In genomic region chr6:42451595-42452170, GRCh38 we compare ENCODE assay signal across 8 cellular contexts. TPM values are rescaled to one million over a fixed set of nuclear protein-coding genes. Genes with fewer than 3 reads are reported as not detected.
DNase-seq lines count a peak whose midpoint lies in the region; ATAC-seq and TF ChIP-seq lines count a peak whose summit lies in the region.

A gene with protein sequence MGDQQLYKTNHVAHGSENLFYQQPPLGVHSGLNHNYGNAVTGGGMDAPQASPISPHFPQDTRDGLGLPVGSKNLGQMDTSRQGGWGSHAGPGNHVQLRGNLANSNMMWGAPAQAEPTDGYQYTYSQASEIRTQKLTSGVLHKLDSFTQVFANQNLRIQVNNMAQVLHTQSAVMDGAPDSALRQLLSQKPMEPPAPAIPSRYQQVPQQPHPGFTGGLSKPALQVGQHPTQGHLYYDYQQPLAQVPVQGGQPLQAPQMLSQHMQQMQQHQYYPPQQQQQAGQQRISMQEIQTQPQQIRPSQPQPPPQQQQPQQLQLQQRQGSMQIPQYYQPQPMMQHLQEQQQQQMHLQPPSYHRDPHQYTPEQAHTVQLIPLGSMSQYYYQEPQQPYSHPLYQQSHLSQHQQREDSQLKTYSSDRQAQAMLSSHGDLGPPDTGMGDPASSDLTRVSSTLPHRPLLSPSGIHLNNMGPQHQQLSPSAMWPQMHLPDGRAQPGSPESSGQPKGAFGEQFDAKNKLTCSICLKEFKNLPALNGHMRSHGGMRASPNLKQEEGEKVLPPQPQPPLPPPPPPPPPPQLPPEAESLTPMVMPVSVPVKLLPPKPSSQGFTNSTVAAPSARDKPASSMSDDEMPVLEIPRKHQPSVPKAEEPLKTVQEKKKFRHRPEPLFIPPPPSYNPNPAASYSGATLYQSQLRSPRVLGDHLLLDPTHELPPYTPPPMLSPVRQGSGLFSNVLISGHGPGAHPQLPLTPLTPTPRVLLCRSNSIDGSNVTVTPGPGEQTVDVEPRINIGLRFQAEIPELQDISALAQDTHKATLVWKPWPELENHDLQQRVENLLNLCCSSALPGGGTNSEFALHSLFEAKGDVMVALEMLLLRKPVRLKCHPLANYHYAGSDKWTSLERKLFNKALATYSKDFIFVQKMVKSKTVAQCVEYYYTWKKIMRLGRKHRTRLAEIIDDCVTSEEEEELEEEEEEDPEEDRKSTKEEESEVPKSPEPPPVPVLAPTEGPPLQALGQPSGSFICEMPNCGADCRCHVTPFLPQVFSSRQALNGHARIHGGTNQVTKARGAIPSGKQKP (N-terminal part only) (minus strand): TSS chr6:42451926. CDS start chr6:42269590, 182,336 bp downstream.

- H3K36me3 Mint-ChIP-seq in neural progenitor cell: peaks cover 8% of the 10 kb centered on the region

- peaks cover 41% of the 10 kb centered on the region for H3K4me1 Mint-ChIP-seq in neural progenitor cell

- H3K36me3 ChIP-seq in neural progenitor cell (no peaks in the 10 kb centered on the region), urinary bladder (ENCODE audit: insufficient read depth) (no peaks in the 10 kb centered on the region)

- H3K79me2 ChIP-seq in neural progenitor cell (ENCODE audit: low read depth): peaks cover 50% of the 10 kb centered on the region

- no peak for TF ChIP-seq CTCF in foreskin keratinocyte (conservative IDR thresholded peaks at IDR 0.05)
- TF ChIP-seq CTCF in neural progenitor cell (IDR thresholded peaks at IDR 0.05): no peak

- peaks cover 38% of the 10 kb centered on the region for H4K20me1 ChIP-seq in neural progenitor cell (ENCODE audit: low read depth)

- no peaks in the 10 kb centered on the region for H3K9me3 Mint-ChIP-seq in neural progenitor cell

- peaks cover 68% of the 10 kb centered on the region for H3F3A ChIP-seq in neural progenitor cell (ENCODE audit: low read depth)

- DNase-seq in LHCN-M2 (ENCODE audit: low read depth) (peak; percentile 57), RPMI7951 (ENCODE audit: low read depth) (peak; percentile 82), activated gamma-delta T cell treated with Interleukin-2 at 50 U/mL for 16 hours (peak; percentile 55), foreskin keratinocyte (peak; percentile 78 to 87), neural progenitor cell (ENCODE audit: low spot score) (peak; percentile 85)

- peak within 1 kb of the TSS; percentile 85 for H2AFZ ChIP-seq in neural progenitor cell (replicated peaks)

- H3K4me1 ChIP-seq in foreskin keratinocyte (peaks cover 19% of the 10 kb centered on the region), neural progenitor cell (peaks cover 41% of the 10 kb centered on the region), urinary bladder (ENCODE audit: insufficient read depth) (no peaks in the 10 kb centered on the region)

- 1% methylated on average over 28 of the region's 28 CpGs for WGBS in urinary bladder

- H3K4me3 Mint-ChIP-seq in neural progenitor cell: peak within 1 kb of the TSS; percentile 100

- H3K27me3 ChIP-seq in foreskin keratinocyte (peaks cover 7% of the 10 kb centered on the region), neural progenitor cell (no peaks in the 10 kb centered on the region)

- peak within 1 kb of the TSS; percentile 25 for H3K9ac ChIP-seq in neural progenitor cell

- peak; percentile 35 for ATAC-seq in GM18867 (IDR thresholded peaks at IDR 0.05; ENCODE audit: unreplicated experiment)
- ATAC-seq in foreskin keratinocyte: peak; percentile 47
- ATAC-seq in GM21825 (IDR thresholded peaks at IDR 0.05; ENCODE audit: unreplicated experiment): no peak

- peak within 1 kb of the TSS; percentile 36 for H3K27ac ChIP-seq in foreskin keratinocyte
- peak within 1 kb of the TSS; percentile 88 for H3K27ac ChIP-seq in neural progenitor cell
- H3K27ac ChIP-seq in urinary bladder (ENCODE audit: low read depth): peak within 1 kb of the TSS; percentile 80

- H3K27me3 Mint-ChIP-seq in neural progenitor cell (ENCODE audit: insufficient read depth, low read depth): peaks cover 11% of the 10 kb centered on the region

- H3K4me3 ChIP-seq in neural progenitor cell (peak within 1 kb of the TSS; percentile 78), urinary bladder (ENCODE audit: low read depth, low read length) (peak within 1 kb of the TSS; percentile 66)

- no peaks in the 10 kb centered on the region for H3K9me3 ChIP-seq in neural progenitor cell (ENCODE audit: low read depth)

- peak within 1 kb of the TSS; percentile 98 for H3K27ac Mint-ChIP-seq in neural progenitor cell

- H3K4me2 ChIP-seq in neural progenitor cell: peak within 1 kb of the TSS; percentile 87

RNA-seq across cellular contexts. Expression of the gene that starts here (rescaled TPM):
- total RNA-seq in LHCN-M2 (2014; rRNA removed) (3.0 and 4.0 TPM in 2 replicates), foreskin keratinocyte (10.4 and 10.9 TPM in 2 replicates), neural progenitor cell (ENCODE audit: low replicate concordance) (8.3 and 12.3 TPM in 2 replicates), urinary bladder (12.1 TPM)
- polyA plus RNA-seq in LHCN-M2 (2012): 2.2 TPM
- total RNA-seq in RPMI7951 (2014; rRNA removed; shearing (Covaris generic)): 4.0 and 5.2 TPM in 2 replicates
- polyA plus RNA-seq in foreskin keratinocyte (2.8 and 3.5 TPM in 2 replicates), urinary bladder (7.9 TPM)

Comparison
In these comparisons a context has a peak if more than half of its experiments do, and no peak if none do; other contexts are left out.
1. H3K27ac ChIP-seq: peak in every context shown above with its lines; median percentile 88 in neural progenitor cell; 80 in urinary bladder; 36 in foreskin keratinocyte.